In the genomic region with DNA sequence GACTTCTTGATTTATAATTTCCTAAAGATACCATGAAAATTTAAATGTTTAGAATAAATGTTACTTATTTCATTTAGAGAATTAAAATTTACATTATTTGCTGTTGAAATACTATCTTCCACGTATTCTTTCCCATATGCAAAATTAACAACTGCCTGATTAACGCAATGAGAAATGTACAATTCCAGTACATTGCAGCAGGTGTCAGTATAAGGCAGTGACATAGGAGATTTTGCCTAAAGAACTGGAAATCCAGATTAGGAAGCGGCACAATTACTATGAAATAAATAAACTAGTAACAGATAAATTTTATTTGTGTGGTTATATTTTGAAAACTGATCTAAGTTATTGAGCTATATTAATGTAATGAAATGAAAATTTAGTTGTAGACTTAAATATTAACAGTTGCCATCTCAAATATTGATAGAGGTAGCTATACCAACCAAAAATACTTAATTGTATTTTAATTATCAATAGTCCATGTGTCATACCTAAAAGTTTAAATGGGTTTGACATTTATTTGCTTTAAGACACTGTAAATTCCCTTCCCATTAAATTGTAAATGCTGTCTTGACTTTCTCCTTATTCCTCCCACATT, we compare ENCODE assay signal across 8 cellular contexts.
DNase-seq lines count a peak whose midpoint lies in the region; TF ChIP-seq lines count a peak whose summit lies in the region.

No MANE protein-coding gene starts in this region.

- peaks cover 18% of the 10 kb centered on the region for H3K79me2 ChIP-seq in Loucy (ENCODE audit: insufficient read depth, low read length)

- peak overlapping the region; percentile 80 for H3K4me2 ChIP-seq in Loucy (ENCODE audit: low read depth, low read length, poor library complexity, severe bottlenecking)

- peak overlapping the region; percentile 19 for H3K9ac ChIP-seq in Loucy (ENCODE audit: low read depth, low read length, poor library complexity, severe bottlenecking)

- intact Hi-C loops in prostate gland (cut with DNase I), result loop anchor here (10.0 kb wide), 1 partner anchor 629 kb away; no protein-coding TSS in a partner anchor

- in situ Hi-C loops in G401 (cut with HindIII; ENCODE audit: low sequenced_read_pairs) (no loop called here), SK-MEL-5 (cut with HindIII; ENCODE audit: low pct_unique_long_range_greater_than_20kb, low sequenced_read_pairs) (no loop called here)

- H3K9me3 ChIP-seq in Loucy (ENCODE audit: insufficient read depth, low read depth, low read length) (no peaks in the 10 kb centered on the region), prostate gland (no peaks in the 10 kb centered on the region)

- peaks cover 8% of the 10 kb centered on the region; the same call in 1 of the 2 replicates for H3K36me3 ChIP-seq in Loucy (ENCODE audit: insufficient read depth, low read length)
- no peaks in the 10 kb centered on the region for H3K36me3 ChIP-seq in prostate gland

- H2AFZ ChIP-seq in Loucy (ENCODE audit: low read length), result no peak overlapping the region

- peaks cover 10% of the 10 kb centered on the region; the same call in 1 of the 2 replicates for H3F3A ChIP-seq in Loucy (ENCODE audit: low read depth)

- WGBS in prostate gland, result 29% methylated on average over 3 of the region's 3 CpGs

- peak overlapping the region; percentile 11 for H3K4me3 ChIP-seq in Loucy (ENCODE audit: low read length, poor library complexity, severe bottlenecking)
- H3K4me3 ChIP-seq in fibroblast of mammary gland (ENCODE audit: control insufficient read depth, low read depth, low read length), result no peak overlapping the region
- no peak overlapping the region for H3K4me3 ChIP-seq in prostate gland

- DNase-seq in G401 (ENCODE audit: low spot score) (peak; percentile 26), SK-MEL-5 (ENCODE audit: low read depth, low spot score) (peak; percentile 68), fibroblast of mammary gland (ENCODE audit: low read depth) (peak; percentile 60), prostate gland (ENCODE audit: low spot score) (no peak), COLO829 (ENCODE audit: low spot score) (no peak), COLO668 (lab: John Stamatoyannopoulos, UW; ENCODE audit: unreplicated experiment) (no peak)
- DNase-seq in activated CD4-positive, alpha-beta T cell treated with anti-CD3 and anti-CD28 coated beads, Interleukin-2, amount 50 U/mL, for 4 hours, result no peak

- no peak overlapping the region for H3K27ac ChIP-seq in prostate gland

- H3K27me3 ChIP-seq in Loucy (ENCODE audit: insufficient read depth, low read length, poor library complexity, severe bottlenecking) (no peaks in the 10 kb centered on the region), prostate gland (replicated peaks; ENCODE audit: insufficient read depth) (no peaks in the 10 kb centered on the region)

- TF ChIP-seq CTCF in Loucy (conservative IDR thresholded peaks at IDR 0.05; ENCODE audit: low read length), result peak; percentile 91
- TF ChIP-seq CTCF in fibroblast of mammary gland (conservative IDR thresholded peaks at IDR 0.05; ENCODE audit: control insufficient read depth, insufficient read depth, low read depth, low read length), result peak; percentile 72
- TF ChIP-seq CTCF in prostate gland (IDR thresholded peaks at IDR 0.05), result peak; percentile 20 to 78 (median 52)

- H3K9me2 ChIP-seq in Loucy (replicated peaks; ENCODE audit: low read depth, low read length), result no peaks in the 10 kb centered on the region

- no peaks in the 10 kb centered on the region for H4K20me1 ChIP-seq in Loucy (ENCODE audit: insufficient read depth, low read length, poor library complexity, severe bottlenecking)

- no peak for TF ChIP-seq POLR2A in prostate gland (IDR thresholded peaks at IDR 0.05)

- H3K4me1 ChIP-seq in Loucy (ENCODE audit: insufficient read depth, low read length, poor library complexity, severe bottlenecking) (peaks cover 48% of the 10 kb centered on the region), prostate gland (replicated peaks) (no peaks in the 10 kb centered on the region)

Comparison
In these comparisons a context has a peak if more than half of its experiments do, and no peak if none do; other contexts are left out.
1. DNase-seq: peak in G401 (single experiment), SK-MEL-5 (single experiment) and fibroblast of mammary gland (single experiment); none in prostate gland (single experiment), activated CD4-positive, alpha-beta T cell treated with anti-CD3 and anti-CD28 coated beads, Interleukin-2, amount 50 U/mL, for 4 hours (0 of 2), COLO829 (single experiment) and COLO668 (single experiment).
2. Peak in every context shown above with its lines, with median percentiles within 50 percentile points of each other: CTCF ChIP-seq.